In the genomic region with DNA sequence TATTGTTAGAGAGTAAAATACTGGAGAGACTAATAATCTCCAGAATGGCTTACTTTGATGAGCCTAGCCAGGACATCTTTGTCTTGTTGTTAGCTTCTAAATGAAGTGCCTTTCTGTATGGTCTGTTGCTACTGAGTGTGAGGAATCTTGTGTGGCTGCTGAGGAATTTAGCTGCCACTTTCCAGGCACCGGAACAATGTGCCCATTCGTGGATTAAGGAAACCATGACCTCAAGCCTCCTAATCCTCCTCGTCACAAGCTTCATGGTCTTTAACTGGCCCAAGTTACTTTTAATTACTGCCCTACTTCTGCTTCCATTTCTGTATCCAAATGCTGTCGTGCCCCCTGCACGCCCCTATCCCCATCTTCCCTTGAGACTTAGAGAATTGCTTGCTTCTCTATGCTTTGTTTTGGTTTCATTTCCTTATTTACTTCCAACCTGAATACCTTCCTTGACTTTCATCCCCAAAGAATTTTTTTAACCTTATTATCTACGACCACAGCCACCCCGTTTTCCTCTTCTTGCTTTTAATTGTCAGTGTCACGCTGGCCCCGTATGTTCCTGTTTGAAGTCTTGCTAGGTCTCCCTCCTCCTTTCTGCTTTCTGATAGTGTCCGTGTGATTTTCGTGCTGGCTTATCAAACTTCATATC, we compare ENCODE assay signal across 12 cellular contexts. TPM values are rescaled to one million over a fixed set of nuclear protein-coding genes. Genes with fewer than 3 reads are reported as not detected.
DNase-seq lines count a peak whose midpoint lies in the region; ATAC-seq and TF ChIP-seq lines count a peak whose summit lies in the region.
"Had no signal": no experiment of that assay in that cellular context is flagged by ENCODE, and none has a peak within 500 bp of the region (broad histone marks: within the 10 kb centered on the region; RNA-seq: fewer than 3 reads in every experiment).

No MANE protein-coding gene starts in this region.

- DNase-seq in heart left ventricle (no peak), Right ventricle myocardium inferior (ENCODE audit: missing footprints) (no peak), dorsolateral prefrontal cortex (no peak), mesothelial cell of epicardium (ENCODE audit: low spot score in 2 of 2, unreplicated experiment in 2 of 2) (no peak), upper lobe of right lung (no peak)
- DNase-seq: naive thymus-derived CD4-positive, alpha-beta T cell; NCI-H2171 had no signal

- peak overlapping the region in 3 of 12 donors; percentile 10 to 61 (median 25) for H3K27ac ChIP-seq in heart left ventricle
- no peak overlapping the region for H3K27ac ChIP-seq in dorsolateral prefrontal cortex
- H3K27ac ChIP-seq in upper lobe of right lung: peak overlapping the region; percentile 20
- H3K27ac ChIP-seq: HL-60 had no signal

- H3K27me3 ChIP-seq in heart left ventricle: no peaks in the 10 kb centered on the region
- H3K27me3 ChIP-seq in dorsolateral prefrontal cortex: no peaks in the 10 kb centered on the region
- H3K27me3 ChIP-seq in upper lobe of right lung: no peaks in the 10 kb centered on the region

- ATAC-seq in heart left ventricle: peak in 2 of 4 donors; percentile 46 to 57
- no peak for ATAC-seq in Right ventricle myocardium inferior
- peak; percentile 58 for ATAC-seq in upper lobe of right lung
- no peak for ATAC-seq in HG02678 (IDR thresholded peaks at IDR 0.05; ENCODE audit: unreplicated experiment)
- ATAC-seq in HG02610 (IDR thresholded peaks at IDR 0.05; ENCODE audit: unreplicated experiment): no peak
- ATAC-seq in HG03139 (IDR thresholded peaks at IDR 0.05; ENCODE audit: unreplicated experiment): no peak
- ATAC-seq: GM12878; naive thymus-derived CD4-positive, alpha-beta T cell had no signal

- 17 to 35% (median 24%) methylated on average over 11 of the region's 11 CpGs for WGBS in heart left ventricle, 4 donors

- TF ChIP-seq CTCF in heart left ventricle (IDR thresholded peaks at IDR 0.05): no peak
- no peak for TF ChIP-seq CTCF in dorsolateral prefrontal cortex (IDR thresholded peaks at IDR 0.05 in 54 of 56, conservative IDR thresholded peaks at IDR 0.05 in 2 of 56; ENCODE audit: low read depth in 1 of 56, partially characterized antibody in 56 of 56)
- no peak for TF ChIP-seq CTCF in mesothelial cell of epicardium (IDR thresholded peaks at IDR 0.05; ENCODE audit: unreplicated experiment)
- no peak for TF ChIP-seq CTCF in upper lobe of right lung (IDR thresholded peaks at IDR 0.05)

- TF ChIP-seq POLR2A in heart left ventricle (IDR thresholded peaks at IDR 0.05): no peak

- peak overlapping the region; percentile 45 for H3K4me3 Mint-ChIP-seq in mesothelial cell of epicardium
- H3K4me3 Mint-ChIP-seq: naive thymus-derived CD4-positive, alpha-beta T cell had no signal

- H3K4me1 Mint-ChIP-seq in mesothelial cell of epicardium: peaks cover 38% of the 10 kb centered on the region
- H3K4me1 Mint-ChIP-seq: naive thymus-derived CD4-positive, alpha-beta T cell had no signal

- intact Hi-C loops in heart left ventricle (cut with DNase I): loop anchor here in 1 of 10 donors (5.0 kb wide), 1 partner anchor 40 kb away; the partner anchor contains the start of gene RNF217
- intact Hi-C loops in Right ventricle myocardium inferior (cut with DNase I): loop anchor here (10.0 kb wide), 1 partner anchor 93 kb away; no protein-coding TSS in a partner anchor
- intact Hi-C loops in dorsolateral prefrontal cortex (cut with DNase I): no loop called here
- intact Hi-C loops in upper lobe of right lung (cut with DNase I): no loop called here

- H3K27me3 Mint-ChIP-seq in mesothelial cell of epicardium (ENCODE audit: low read depth): no peaks in the 10 kb centered on the region

- H3K4me3 ChIP-seq in heart left ventricle: peak overlapping the region in 10 of 12 donors; percentile 5 to 55 (median 43)
- peak overlapping the region in 57 of 59 donors; percentile 4 to 60 (median 39) for H3K4me3 ChIP-seq in dorsolateral prefrontal cortex
- H3K4me3 ChIP-seq in upper lobe of right lung: peak overlapping the region; percentile 42
- H3K4me3 ChIP-seq: GM12878 had no signal

- H3K9me3 ChIP-seq in heart left ventricle: peaks cover 0 to 11% (median 0%) of the 10 kb centered on the region in 12 donors
- H3K9me3 ChIP-seq in upper lobe of right lung: no peaks in the 10 kb centered on the region

- peaks cover 15% of the 10 kb centered on the region for H3K36me3 Mint-ChIP-seq in mesothelial cell of epicardium

- H3K4me1 ChIP-seq in heart left ventricle (peaks cover 0 to 38% (median 23%) of the 10 kb centered on the region in 12 donors), upper lobe of right lung (peaks cover 14% of the 10 kb centered on the region)

- H3K36me3 ChIP-seq in heart left ventricle: no peaks in the 10 kb centered on the region
- H3K36me3 ChIP-seq in upper lobe of right lung: no peaks in the 10 kb centered on the region

- peaks cover 4% of the 10 kb centered on the region for H3K9me3 Mint-ChIP-seq in mesothelial cell of epicardium

- H3K27ac Mint-ChIP-seq in mesothelial cell of epicardium: peak overlapping the region; percentile 81
- H3K27ac Mint-ChIP-seq: naive thymus-derived CD4-positive, alpha-beta T cell had no signal

RNA-seq across cellular contexts. Expression of gene RNF217, which starts 40.0 kb away (rescaled TPM):
- 10 to 100 TPM in 8 of 9 donors, 1 to 10 TPM in 1; 8.9 to 21.6 (median 14.2) TPM for total RNA-seq in heart left ventricle
- 1 to 10 TPM; 2.2 to 8.1 TPM for polyA plus RNA-seq in heart left ventricle
- total RNA-seq in Right ventricle myocardium inferior: 8.0 TPM
- 10 to 100 TPM; 13.2 to 35.6 (median 22.1) TPM for total RNA-seq in dorsolateral prefrontal cortex
- total RNA-seq in mesothelial cell of epicardium: 49.8 to 54.9 TPM (median 51.1 TPM) in 3 replicates
- total RNA-seq in upper lobe of right lung: 29.2 TPM
